Comparison of ENCODE assay signal across 2 cellular contexts in genomic region chr19:55275851-55276719, GRCh38.
TF ChIP-seq lines count a peak whose summit lies in the region.

No MANE protein-coding gene starts in this region.

TF ChIP-seq in K562, 482 proteins besides CTCF, POLR2A, EP300 and RAD21:
- TF ChIP-seq CHCHD3 (CRISPR knock-in tag; IDR thresholded peaks at IDR 0.05): no peak
- no peak for TF ChIP-seq NFYB (IDR thresholded peaks at IDR 0.05; ENCODE audit: extremely low read depth, insufficient read length)
- no peak for TF ChIP-seq IRF1 (CRISPR knock-in tag; IDR thresholded peaks at IDR 0.05; ENCODE audit: borderline replicate concordance)
- TF ChIP-seq ZNF764 (CRISPR knock-in tag; IDR thresholded peaks at IDR 0.05; ENCODE audit: low read depth): no peak
- no peak for TF ChIP-seq CEBPG (CRISPR knock-in tag; IDR thresholded peaks at IDR 0.05)
- 0 out of 4 replicates have a peak, but pooled peaks of 1 of the 2 experiments have one; percentile 12 for TF ChIP-seq CEBPG (tag; conservative IDR thresholded peaks at IDR 0.05 in 1 of 2, IDR thresholded peaks at IDR 0.05 in 1 of 2)
- peak; percentile 27; the same call in 1 of the 2 replicates for TF ChIP-seq CEBPB (tag; IDR thresholded peaks at IDR 0.05)
- TF ChIP-seq SMARCB1 (IDR thresholded peaks at IDR 0.05; ENCODE audit: insufficient read length, low read depth): no peak

TF ChIP-seq in SK-N-SH, 30 proteins besides CTCF, POLR2A, EP300 and RAD21:
- no peak for TF ChIP-seq FOXM1 (IDR thresholded peaks at IDR 0.05; ENCODE audit: low read depth)
- TF ChIP-seq MXI1 (IDR thresholded peaks at IDR 0.05; ENCODE audit: low read depth, low read length): no peak
- TF ChIP-seq GATA2 (CRISPR knock-in tag; IDR thresholded peaks at IDR 0.05): no peak
- no peak for TF ChIP-seq MEF2A (IDR thresholded peaks at IDR 0.05; ENCODE audit: borderline replicate concordance, low read depth)
- no peak for TF ChIP-seq CHD2 (IDR thresholded peaks at IDR 0.05; ENCODE audit: low read length, partially characterized antibody)
- no peak for TF ChIP-seq USF2 (IDR thresholded peaks at IDR 0.05; ENCODE audit: borderline replicate concordance, low read depth, low read length)
- TF ChIP-seq ELF1 (IDR thresholded peaks at IDR 0.05): no peak
- no peak for TF ChIP-seq POLR2AphosphoS5 (IDR thresholded peaks at IDR 0.05; ENCODE audit: low read depth, low read length)
- no peak for TF ChIP-seq USF1 (IDR thresholded peaks at IDR 0.05; ENCODE audit: borderline replicate concordance, low read depth)
- no peak for TF ChIP-seq TCF12 (IDR thresholded peaks at IDR 0.05)
- no peak for TF ChIP-seq PBX3 (IDR thresholded peaks at IDR 0.05)
- no peak for TF ChIP-seq SIN3A (IDR thresholded peaks at IDR 0.05; ENCODE audit: borderline replicate concordance, low read depth, low read length)
- TF ChIP-seq JUND (IDR thresholded peaks at IDR 0.05): no peak
- TF ChIP-seq TEAD4 (IDR thresholded peaks at IDR 0.05; ENCODE audit: borderline replicate concordance, insufficient read depth): no peak
- TF ChIP-seq RCOR1 (IDR thresholded peaks at IDR 0.05; ENCODE audit: low read length): no peak
- no peak for TF ChIP-seq REST (IDR thresholded peaks at IDR 0.05; ENCODE audit: low read depth, low read length)
- TF ChIP-seq EZH2phosphoT487 (IDR thresholded peaks at IDR 0.05; ENCODE audit: borderline replicate concordance, low read depth): no peak
- no peak for TF ChIP-seq NFIC (IDR thresholded peaks at IDR 0.05; ENCODE audit: borderline replicate concordance)
- TF ChIP-seq RXRA (IDR thresholded peaks at IDR 0.05; ENCODE audit: borderline replicate concordance, low read depth): no peak
